8 cellular contexts compared by ENCODE assay signal in the genomic region with DNA sequence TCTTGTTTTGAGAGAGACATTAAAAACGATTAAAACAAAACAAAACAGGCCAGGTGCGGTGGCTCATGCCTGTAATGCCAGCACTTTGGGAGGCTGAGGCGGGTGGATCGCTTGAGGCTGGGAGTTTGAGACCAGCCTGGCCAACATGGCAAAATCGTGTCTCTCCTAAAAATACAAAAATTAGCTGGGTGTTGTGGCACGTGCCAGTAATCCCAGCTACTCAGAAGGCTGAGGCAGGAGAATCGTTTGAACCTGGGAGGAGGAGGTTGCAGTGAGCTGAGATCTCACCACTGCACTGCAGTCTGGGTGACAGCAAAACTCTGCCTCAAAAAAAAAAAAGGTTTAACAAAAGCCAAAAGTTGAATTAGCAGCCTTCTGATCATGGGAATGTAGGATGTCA. TPM values are rescaled to one million over a fixed set of nuclear protein-coding genes. Genes with fewer than 3 reads are reported as not detected.
DNase-seq lines count a peak whose midpoint lies in the region; ATAC-seq, FAIRE-seq and TF ChIP-seq lines count a peak whose summit lies in the region.
"Not testable (repeated sequence)": the region's sequence is repeated elsewhere in the genome, so short reads cannot be mapped to it uniquely, and the experiment has no call there.

No MANE protein-coding gene starts in this region.

- POLR2A ChIA-PET in Caco-2 (lab: Charles Lee); WTC11 (lab: Charles Lee): not testable (repeated sequence)

- H2AFZ ChIP-seq in Karpas-422 (ENCODE audit: low read length), result not testable (repeated sequence)

- H3K36me3 Mint-ChIP-seq in Caco-2 (ENCODE audit: insufficient read depth, unreplicated experiment); endothelial cell (ENCODE audit: low read depth, unreplicated experiment): not testable (repeated sequence)
- H3K36me3 Mint-ChIP-seq in WTC11, result peaks cover 23% of the 10 kb centered on the region
- peaks cover 34% of the 10 kb centered on the region for H3K36me3 Mint-ChIP-seq in activated naive CD8-positive, alpha-beta T cell

- H3K9me2 ChIP-seq in Karpas-422 (replicated peaks; ENCODE audit: insufficient read depth, low read length), result not testable (repeated sequence)

- not testable (repeated sequence) for TF ChIP-seq RAD21 in liver (IDR thresholded peaks at IDR 0.05)

- not testable (repeated sequence) for H3K9me3 ChIP-seq in Caco-2; Karpas-422 (ENCODE audit: low read length); liver (ENCODE audit: control insufficient read depth in 4 of 4, low read length in 3 of 4); pancreas; thyroid gland

- not testable (repeated sequence) for H3K4me1 ChIP-seq in Caco-2; Karpas-422 (ENCODE audit: low read length); pancreas
- peaks cover 0 to 11% (median 6%) of the 10 kb centered on the region in 4 donors for H3K4me1 ChIP-seq in liver (ENCODE audit: control insufficient read depth in 4 of 4, insufficient read depth in 4 of 4, low read length in 3 of 4)
- peaks cover 8 to 14% of the 10 kb centered on the region in 2 donors for H3K4me1 ChIP-seq in thyroid gland

- H3K4me2 ChIP-seq in Karpas-422 (ENCODE audit: low read depth, low read length, poor library complexity, severe bottlenecking), result peak overlapping the region; percentile 89

- FAIRE-seq in pancreas (lab: Jason Lieb, UNC), result not testable (repeated sequence)

- peaks cover 14% of the 10 kb centered on the region for H3K27me3 Mint-ChIP-seq in Caco-2 (ENCODE audit: insufficient read depth, unreplicated experiment)
- H3K27me3 Mint-ChIP-seq in WTC11 (ENCODE audit: low read depth); activated naive CD8-positive, alpha-beta T cell; endothelial cell (ENCODE audit: unreplicated experiment): not testable (repeated sequence)

- H3K27ac Mint-ChIP-seq in Caco-2 (ENCODE audit: unreplicated experiment), result not testable (repeated sequence)
- 0 out of 2 replicates have a peak overlapping the region, but pooled peaks have one; percentile 58 for H3K27ac Mint-ChIP-seq in WTC11
- peak overlapping the region; percentile 99 for H3K27ac Mint-ChIP-seq in activated naive CD8-positive, alpha-beta T cell
- H3K27ac Mint-ChIP-seq in endothelial cell (ENCODE audit: unreplicated experiment), result peak overlapping the region; percentile 95

- H3K27me3 ChIP-seq in Caco-2 (replicated peaks; ENCODE audit: control insufficient read depth, insufficient read depth, low read length); Karpas-422 (ENCODE audit: low read length); liver (ENCODE audit: control insufficient read depth in 4 of 4, insufficient read depth in 4 of 4, low read length in 3 of 4); pancreas; thyroid gland: not testable (repeated sequence)

- WGBS in liver, result 47% methylated on average over 7 of the region's 7 CpGs
- 26 to 34% methylated on average over 7 of the region's 7 CpGs for WGBS in pancreas, 2 donors
- WGBS in thyroid gland, 2 donors, result 39 to 43% methylated on average over 7 of the region's 7 CpGs

- not testable (repeated sequence) for H3K36me3 ChIP-seq in Caco-2 (ENCODE audit: control insufficient read depth, insufficient read depth, low read length); Karpas-422 (ENCODE audit: insufficient read depth, low read length); liver (ENCODE audit: control insufficient read depth in 4 of 4, insufficient read depth in 3 of 4, low read depth in 1 of 4, low read length in 3 of 4); pancreas; thyroid gland

- BruUV-seq in Caco-2 (replicated peaks; lab: Mats Ljungman, UMichigan), result not testable (repeated sequence)

- DNase-seq in Caco-2; Karpas-422; WTC11 (ENCODE audit: low spot score); endothelial cell (ENCODE audit: low spot score); pancreas; thyroid gland: not testable (repeated sequence)

- H3K4me3 Mint-ChIP-seq in Caco-2 (ENCODE audit: unreplicated experiment) (peak overlapping the region; percentile 93), WTC11 (peak overlapping the region; percentile 85), endothelial cell (ENCODE audit: unreplicated experiment) (peak overlapping the region; percentile 96)
- peak overlapping the region; percentile 99 for H3K4me3 Mint-ChIP-seq in activated naive CD8-positive, alpha-beta T cell

- not testable (repeated sequence) for H3K4me1 Mint-ChIP-seq in Caco-2 (ENCODE audit: low read depth, unreplicated experiment)
- peaks cover 35% of the 10 kb centered on the region for H3K4me1 Mint-ChIP-seq in WTC11
- peaks cover 65% of the 10 kb centered on the region for H3K4me1 Mint-ChIP-seq in activated naive CD8-positive, alpha-beta T cell (ENCODE audit: low read depth)
- H3K4me1 Mint-ChIP-seq in endothelial cell (ENCODE audit: unreplicated experiment), result peaks cover 57% of the 10 kb centered on the region

- not testable (repeated sequence) for H3K9ac ChIP-seq in Karpas-422 (ENCODE audit: low read length)
- peak overlapping the region; percentile 77 to 88 for H3K9ac ChIP-seq in liver (ENCODE audit: low read depth in 1 of 2, low read length in 2 of 2)

- ATAC-seq in WTC11, pancreas: not testable (repeated sequence)

- CTCF ChIA-PET in Caco-2 (lab: Charles Lee) (interaction anchor here (0.7 to 1.4 kb wide), 4 partner anchors 8 to 98 kb away, joined by 3 to 8 read pairs (median 4); no protein-coding TSS in a partner anchor), WTC11 (lab: Charles Lee) (interaction anchor here (0.5 to 3.4 kb wide), 14 partner anchors 8 to 495 kb away, joined by 3 to 37 read pairs (median 5); a partner anchor contains a TSS)

- not testable (repeated sequence) for TF ChIP-seq POLR2A in thyroid gland (IDR thresholded peaks at IDR 0.05)

- H3K9me3 Mint-ChIP-seq in Caco-2 (ENCODE audit: unreplicated experiment); WTC11; activated naive CD8-positive, alpha-beta T cell (ENCODE audit: low read depth); endothelial cell (ENCODE audit: unreplicated experiment): not testable (repeated sequence)

- TF ChIP-seq CTCF in Caco-2 (IDR thresholded peaks at IDR 0.05; ENCODE audit: insufficient read depth in 1 of 2, low read depth in 1 of 2, low read length in 1 of 2, severe bottlenecking in 1 of 2, unreplicated experiment in 1 of 2); WTC11 (IDR thresholded peaks at IDR 0.05); endothelial cell (IDR thresholded peaks at IDR 0.05; ENCODE audit: unreplicated experiment); liver (IDR thresholded peaks at IDR 0.05; ENCODE audit: low read depth, low read length, missing input control); pancreas (IDR thresholded peaks at IDR 0.05); thyroid gland (IDR thresholded peaks at IDR 0.05): not testable (repeated sequence)

- peak overlapping the region; percentile 76 for H3K4me3 ChIP-seq in Caco-2 (ENCODE audit: low read depth, low read length)
- not testable (repeated sequence) for H3K4me3 ChIP-seq in Karpas-422 (ENCODE audit: low read length)
- peak overlapping the region in 2 of 3 donors; percentile 59 to 91 for H3K4me3 ChIP-seq in liver (ENCODE audit: low read depth in 1 of 3, low read length in 3 of 3)
- H3K4me3 ChIP-seq in pancreas, result peak overlapping the region in 3 of 4 donors; percentile 65 to 72 (median 68)
- peak overlapping the region in 2 of 3 donors; percentile 32 to 54 for H3K4me3 ChIP-seq in thyroid gland (replicated peaks in 1 of 3)

- not testable (repeated sequence) for H3K79me2 ChIP-seq in Karpas-422 (ENCODE audit: low read length)

- intact Hi-C loops in Caco-2 (cut with micrococcal nuclease; ENCODE audit: unreplicated experiment); pancreas (cut with DNase I); thyroid gland (cut with DNase I): not testable (repeated sequence)

- not testable (repeated sequence) for H3K27ac ChIP-seq in Karpas-422 (ENCODE audit: low read length); liver (ENCODE audit: low read depth in 1 of 2, low read length in 2 of 2)
- H3K27ac ChIP-seq in pancreas (peak overlapping the region in 1 of 4 donors; percentile 87), thyroid gland (peak overlapping the region in 2 of 3 donors; percentile 87 to 92)

- H4K20me1 ChIP-seq in Karpas-422 (ENCODE audit: insufficient read depth, low read depth, low read length), result not testable (repeated sequence)

RNA-seq across cellular contexts. Expression of a gene that starts 1.1 kb away (rescaled TPM):
- total RNA-seq in Caco-2 (2022), result 1.5 and 2.4 TPM in 2 replicates
- total RNA-seq in Karpas-422 (2014; rRNA removed; shearing (Covaris generic); ENCODE audit: low replicate concordance), result not detected in 2 replicates
- 8.4 to 8.7 TPM (median 8.7 TPM) in 3 replicates for total RNA-seq in WTC11 (2021)
- total RNA-seq in endothelial cell (ENCODE audit: unreplicated experiment), result 24.0 TPM
- total RNA-seq in liver, result 1 to 10 TPM in 1 of 2 donors, under 1 TPM in 1; 0.75 to 3.3 TPM
- polyA plus RNA-seq in liver, result under 1 TPM; 0.13 to 0.15 TPM
- 1 to 10 TPM; 3.1 to 5.2 (median 3.5) TPM for total RNA-seq in pancreas
- polyA plus RNA-seq in pancreas, result 1 to 10 TPM; 1.4 to 1.6 TPM
- 10 to 100 TPM; 24.2 to 45.7 (median 34.5) TPM for total RNA-seq in thyroid gland
